In genomic region chr5:157651623-157652376, GRCh38 we compare ENCODE assay signal across 1 cellular context.
A peak's percentile ranks its signal among the peaks of the same experiment; 100 is the strongest.
TF ChIP-seq lines count a peak whose summit lies in the region.

No MANE protein-coding gene starts in this region.

TF ChIP-seq in WTC11, 78 proteins besides CTCF, POLR2A, EP300 and RAD21 (continued from another document):
- TF ChIP-seq ZNF281 (CRISPR knock-in tag; IDR thresholded peaks at IDR 0.05) (peak; percentile 96), NFATC4 (CRISPR knock-in tag; IDR thresholded peaks at IDR 0.05) (no peak), SMAD4 (CRISPR knock-in tag; IDR thresholded peaks at IDR 0.05) (peak; percentile 88; the same call in 1 of the 2 replicates), ZNF317 (CRISPR knock-in tag; IDR thresholded peaks at IDR 0.05; ENCODE audit: borderline replicate concordance, low read depth) (peak; percentile 84), CREB1 (CRISPR knock-in tag; IDR thresholded peaks at IDR 0.05) (peak; percentile 87), ATF3 (CRISPR knock-in tag; conservative IDR thresholded peaks at IDR 0.05) (peak; percentile 66; the same call in 1 of the 2 replicates), JAZF1 (CRISPR knock-in tag; IDR thresholded peaks at IDR 0.05) (no peak), TP53 (CRISPR knock-in tag; IDR thresholded peaks at IDR 0.05) (peak; percentile 85; the same call in 1 of the 2 replicates), KAT7 (CRISPR knock-in tag; IDR thresholded peaks at IDR 0.05; ENCODE audit: borderline replicate concordance) (peak; percentile 94), TCF7 (CRISPR knock-in tag; IDR thresholded peaks at IDR 0.05; ENCODE audit: low read depth) (peak; percentile 92; the same call in 1 of the 2 replicates), CREM (CRISPR knock-in tag; IDR thresholded peaks at IDR 0.05) (peak; percentile 90), EMX1 (CRISPR knock-in tag; IDR thresholded peaks at IDR 0.05) (no peak), ZNF219 (CRISPR knock-in tag; IDR thresholded peaks at IDR 0.05; ENCODE audit: borderline replicate concordance) (peak; percentile 81; the same call in 1 of the 2 replicates), PRRX2 (CRISPR knock-in tag; IDR thresholded peaks at IDR 0.05) (no peak), FOXP4 (CRISPR knock-in tag; IDR thresholded peaks at IDR 0.05) (peak; percentile 98)
